In the genomic region with DNA sequence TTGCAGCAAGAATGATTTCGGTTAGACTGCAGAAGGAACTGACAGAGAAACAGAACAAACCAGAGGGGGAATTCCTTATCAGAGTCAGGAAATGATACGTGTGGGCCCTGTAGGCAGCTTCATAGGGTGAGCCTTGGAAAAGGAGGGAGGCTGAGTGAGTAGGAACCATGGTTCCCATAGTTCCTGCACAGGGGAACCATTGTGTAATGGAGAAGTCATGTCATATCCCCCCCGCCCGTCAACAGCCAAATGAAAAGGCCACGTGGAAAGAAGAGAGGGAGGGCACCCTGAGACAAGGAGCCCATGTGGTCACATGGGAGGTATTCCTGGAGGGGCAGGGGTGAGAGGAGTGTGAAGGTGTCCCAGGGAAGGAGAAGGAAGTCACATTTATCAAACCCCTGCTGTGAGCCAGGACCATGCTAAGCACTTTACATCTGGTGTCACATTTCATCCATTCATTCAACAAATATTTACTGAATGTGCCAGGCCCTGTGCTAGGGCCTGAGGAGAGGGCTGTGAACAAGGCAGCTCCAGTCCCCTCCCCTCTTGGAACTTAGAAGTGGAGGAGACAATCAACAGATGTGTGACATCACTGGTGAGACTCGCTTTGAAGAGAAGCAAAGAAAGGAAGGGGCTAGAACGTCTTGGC, we compare ENCODE assay signal across 1 cellular context.
TF ChIP-seq lines count a peak whose summit lies in the region.

No MANE protein-coding gene starts in this region.

TF ChIP-seq in GM23338, 12 proteins besides CTCF, POLR2A, EP300 and RAD21 (continued from another document):
- TF ChIP-seq, protein P1, sequence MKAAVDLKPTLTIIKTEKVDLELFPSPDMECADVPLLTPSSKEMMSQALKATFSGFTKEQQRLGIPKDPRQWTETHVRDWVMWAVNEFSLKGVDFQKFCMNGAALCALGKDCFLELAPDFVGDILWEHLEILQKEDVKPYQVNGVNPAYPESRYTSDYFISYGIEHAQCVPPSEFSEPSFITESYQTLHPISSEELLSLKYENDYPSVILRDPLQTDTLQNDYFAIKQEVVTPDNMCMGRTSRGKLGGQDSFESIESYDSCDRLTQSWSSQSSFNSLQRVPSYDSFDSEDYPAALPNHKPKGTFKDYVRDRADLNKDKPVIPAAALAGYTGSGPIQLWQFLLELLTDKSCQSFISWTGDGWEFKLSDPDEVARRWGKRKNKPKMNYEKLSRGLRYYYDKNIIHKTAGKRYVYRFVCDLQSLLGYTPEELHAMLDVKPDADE (IDR thresholded peaks at IDR 0.05): no peak
- TF ChIP-seq NANOG (IDR thresholded peaks at IDR 0.05; ENCODE audit: borderline replicate concordance) (no peak), CREB1 (CRISPR knock-in tag; IDR thresholded peaks at IDR 0.05; ENCODE audit: low read depth) (peak; percentile 45; the same call in 1 of the 2 replicates), ZNF331 (CRISPR knock-in tag; IDR thresholded peaks at IDR 0.05; ENCODE audit: low read depth) (no peak)
